8 cellular contexts compared by ENCODE assay signal in the genomic region with DNA sequence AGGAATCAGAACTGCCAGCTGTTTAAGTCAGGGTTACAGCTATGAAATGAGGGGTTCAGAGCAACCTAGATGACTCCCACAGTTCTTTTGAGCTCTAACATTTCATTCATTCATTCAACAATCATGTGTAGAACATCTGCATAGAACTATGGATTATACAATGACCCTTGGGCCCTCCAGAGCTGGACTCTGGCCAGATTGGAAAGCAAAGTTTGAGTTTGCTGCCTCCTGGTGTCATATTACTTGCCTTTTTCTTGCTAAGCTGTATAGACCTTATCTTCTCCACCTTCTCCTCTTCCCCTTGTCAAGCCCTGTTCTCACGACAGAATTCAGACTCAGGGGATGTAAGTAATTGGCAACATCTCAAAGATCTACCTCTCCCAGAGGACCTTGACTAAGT. TPM values are rescaled to one million over a fixed set of nuclear protein-coding genes. Genes with fewer than 3 reads are reported as not detected.
A peak's percentile ranks its signal among the peaks of the same experiment; 100 is the strongest.
DNase-seq lines count a peak whose midpoint lies in the region; ATAC-seq and TF ChIP-seq lines count a peak whose summit lies in the region.

No MANE protein-coding gene starts in this region.

- H3F3A ChIP-seq in Loucy (ENCODE audit: low read depth) (no peaks in the 10 kb centered on the region), neural cell (ENCODE audit: insufficient read depth, low read length, poor library complexity, severe bottlenecking) (no peaks in the 10 kb centered on the region)

- H3K9me3 ChIP-seq in Loucy (ENCODE audit: insufficient read depth, low read depth, low read length): no peaks in the 10 kb centered on the region
- H3K9me3 ChIP-seq in colonic mucosa: no peaks in the 10 kb centered on the region
- H3K9me3 ChIP-seq in neural cell (ENCODE audit: low read length): no peaks in the 10 kb centered on the region

- H3K9me2 ChIP-seq in Loucy (replicated peaks; ENCODE audit: low read depth, low read length) (no peaks in the 10 kb centered on the region), neural cell (ENCODE audit: insufficient read depth, low read length) (no peaks in the 10 kb centered on the region)

- TF ChIP-seq EP300 in neural cell (conservative IDR thresholded peaks at IDR 0.05; ENCODE audit: poor library complexity, severe bottlenecking): no peak

- H4K20me1 ChIP-seq in Loucy (ENCODE audit: insufficient read depth, low read length, poor library complexity, severe bottlenecking) (no peaks in the 10 kb centered on the region), neural cell (ENCODE audit: insufficient read depth) (no peaks in the 10 kb centered on the region)

- no peak overlapping the region for H3K4me3 ChIP-seq in Loucy (ENCODE audit: low read length, poor library complexity, severe bottlenecking)
- H3K4me3 ChIP-seq in colonic mucosa: no peak overlapping the region
- H3K4me3 ChIP-seq in neural cell (ENCODE audit: low read length): no peak overlapping the region

- intact Hi-C loops in colonic mucosa (cut with DNase I): loop anchor here (5.0 kb wide), 1 partner anchor 42 kb away; no protein-coding TSS in a partner anchor

- no peak overlapping the region for H3K4me2 ChIP-seq in Loucy (ENCODE audit: low read depth, low read length, poor library complexity, severe bottlenecking)
- no peak overlapping the region for H3K4me2 ChIP-seq in neural cell (ENCODE audit: low read length)

- H3K9ac ChIP-seq in Loucy (ENCODE audit: low read depth, low read length, poor library complexity, severe bottlenecking): no peak overlapping the region
- H3K9ac ChIP-seq in colonic mucosa (ENCODE audit: low read depth in 2 of 2, low read length in 2 of 2): no peak overlapping the region
- no peak overlapping the region for H3K9ac ChIP-seq in neural cell (ENCODE audit: low read length)

- no peaks in the 10 kb centered on the region for H3K36me3 ChIP-seq in Loucy (ENCODE audit: insufficient read depth, low read length)
- H3K36me3 ChIP-seq in colonic mucosa: no peaks in the 10 kb centered on the region
- no peaks in the 10 kb centered on the region for H3K36me3 ChIP-seq in neural cell (ENCODE audit: insufficient read depth, low read length)

- H3K4me1 ChIP-seq in Loucy (ENCODE audit: insufficient read depth, low read length, poor library complexity, severe bottlenecking) (no peaks in the 10 kb centered on the region), colonic mucosa (no peaks in the 10 kb centered on the region)

- no peaks in the 10 kb centered on the region for H3K79me2 ChIP-seq in Loucy (ENCODE audit: insufficient read depth, low read length)
- no peaks in the 10 kb centered on the region for H3K79me2 ChIP-seq in neural cell (replicated peaks; ENCODE audit: insufficient read depth, low read length)

- H2AFZ ChIP-seq in Loucy (ENCODE audit: low read length): no peak overlapping the region
- H2AFZ ChIP-seq in neural cell (ENCODE audit: low read depth, low read length): no peak overlapping the region

- TF ChIP-seq CTCF in Loucy (conservative IDR thresholded peaks at IDR 0.05; ENCODE audit: low read length): peak; percentile 66
- no peak for TF ChIP-seq CTCF in colonic mucosa (IDR thresholded peaks at IDR 0.05)
- no peak for TF ChIP-seq CTCF in neural cell (IDR thresholded peaks at IDR 0.05; ENCODE audit: poor library complexity, severe bottlenecking)

- no peak overlapping the region for H3K27ac ChIP-seq in colonic mucosa
- H3K27ac ChIP-seq in neural cell (ENCODE audit: low read length): no peak overlapping the region

- TF ChIP-seq RAD21 in neural cell (conservative IDR thresholded peaks at IDR 0.05): peak; percentile 11

- H3K27me3 ChIP-seq in Loucy (ENCODE audit: insufficient read depth, low read length, poor library complexity, severe bottlenecking) (no peaks in the 10 kb centered on the region), colonic mucosa (no peaks in the 10 kb centered on the region), neural cell (ENCODE audit: insufficient read depth, low read depth, low read length) (no peaks in the 10 kb centered on the region)

- ATAC-seq in GM21737 (IDR thresholded peaks at IDR 0.05; ENCODE audit: unreplicated experiment): no peak
- no peak for ATAC-seq in HG03442 (IDR thresholded peaks at IDR 0.05; ENCODE audit: unreplicated experiment)

- DNase-seq in DMS79 (lab: John Stamatoyannopoulos, UW) (peak; percentile 10), colonic mucosa (peak; percentile 28), nucleus accumbens (lab: John Stamatoyannopoulos, UW) (no peak), ecto neural progenitor cell (ENCODE audit: low spot score) (no peak)

TF ChIP-seq in neural cell, 6 proteins besides CTCF, POLR2A, EP300 and RAD21:
- TF ChIP-seq SMC3 (conservative IDR thresholded peaks at IDR 0.05; ENCODE audit: poor library complexity): peak; percentile 11
- TF ChIP-seq, protein P1, sequence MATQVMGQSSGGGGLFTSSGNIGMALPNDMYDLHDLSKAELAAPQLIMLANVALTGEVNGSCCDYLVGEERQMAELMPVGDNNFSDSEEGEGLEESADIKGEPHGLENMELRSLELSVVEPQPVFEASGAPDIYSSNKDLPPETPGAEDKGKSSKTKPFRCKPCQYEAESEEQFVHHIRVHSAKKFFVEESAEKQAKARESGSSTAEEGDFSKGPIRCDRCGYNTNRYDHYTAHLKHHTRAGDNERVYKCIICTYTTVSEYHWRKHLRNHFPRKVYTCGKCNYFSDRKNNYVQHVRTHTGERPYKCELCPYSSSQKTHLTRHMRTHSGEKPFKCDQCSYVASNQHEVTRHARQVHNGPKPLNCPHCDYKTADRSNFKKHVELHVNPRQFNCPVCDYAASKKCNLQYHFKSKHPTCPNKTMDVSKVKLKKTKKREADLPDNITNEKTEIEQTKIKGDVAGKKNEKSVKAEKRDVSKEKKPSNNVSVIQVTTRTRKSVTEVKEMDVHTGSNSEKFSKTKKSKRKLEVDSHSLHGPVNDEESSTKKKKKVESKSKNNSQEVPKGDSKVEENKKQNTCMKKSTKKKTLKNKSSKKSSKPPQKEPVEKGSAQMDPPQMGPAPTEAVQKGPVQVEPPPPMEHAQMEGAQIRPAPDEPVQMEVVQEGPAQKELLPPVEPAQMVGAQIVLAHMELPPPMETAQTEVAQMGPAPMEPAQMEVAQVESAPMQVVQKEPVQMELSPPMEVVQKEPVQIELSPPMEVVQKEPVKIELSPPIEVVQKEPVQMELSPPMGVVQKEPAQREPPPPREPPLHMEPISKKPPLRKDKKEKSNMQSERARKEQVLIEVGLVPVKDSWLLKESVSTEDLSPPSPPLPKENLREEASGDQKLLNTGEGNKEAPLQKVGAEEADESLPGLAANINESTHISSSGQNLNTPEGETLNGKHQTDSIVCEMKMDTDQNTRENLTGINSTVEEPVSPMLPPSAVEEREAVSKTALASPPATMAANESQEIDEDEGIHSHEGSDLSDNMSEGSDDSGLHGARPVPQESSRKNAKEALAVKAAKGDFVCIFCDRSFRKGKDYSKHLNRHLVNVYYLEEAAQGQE (IDR thresholded peaks at IDR 0.05; ENCODE audit: borderline replicate concordance): no peak
- no peak for TF ChIP-seq TAF1 (IDR thresholded peaks at IDR 0.05; ENCODE audit: low read depth)

RNA-seq across cellular contexts. Expression of a gene that starts 4.0 kb away (rescaled TPM):
- total RNA-seq in colonic mucosa: 10 to 100 TPM in 1 of 2 donors, under 1 TPM in 1; 0.22 to 10.5 TPM
- polyA plus RNA-seq in neural cell: not detected in 2 replicates
- not detected in 2 replicates for polyA minus RNA-seq in neural cell

Comparison
In these comparisons a context has a peak if more than half of its experiments do, and no peak if none do; other contexts are left out.
1. DNase-seq: peak in DMS79 (single experiment) and colonic mucosa (single experiment); none in nucleus accumbens (0 of 56) and ecto neural progenitor cell (single experiment).